ENCODE assay signal across 8 cellular contexts in genomic region chr10:102675887-102676616, GRCh38. TPM values are rescaled to one million over a fixed set of nuclear protein-coding genes. Genes with fewer than 3 reads are reported as not detected.
DNase-seq lines count a peak whose midpoint lies in the region; ATAC-seq and TF ChIP-seq lines count a peak whose summit lies in the region.

No MANE protein-coding gene starts in this region.

- POLR2A ChIA-PET in AG04450 (lab: Yijun Ruan, JAX): interaction anchor here (0.6 to 6.5 kb wide), 17 partner anchors 12 to 655 kb away, joined by 3 to 71 read pairs (median 4); partner anchors contain the start of genes ARL3, SFXN2, TRIM8 and WBP1L

- H3K9me3 ChIP-seq in AG04450 (ENCODE audit: control insufficient read depth, insufficient read depth, low read length) (no peaks in the 10 kb centered on the region), thoracic aorta (no peaks in the 10 kb centered on the region)

- peaks cover 5% of the 10 kb centered on the region for H3K36me3 ChIP-seq in thoracic aorta

- H3K4me3 ChIP-seq in AG04450 (ENCODE audit: low read depth, low read length): peak overlapping the region; percentile 45
- no peak overlapping the region for H3K4me3 ChIP-seq in thoracic aorta

- ATAC-seq in HG03460 (IDR thresholded peaks at IDR 0.05; ENCODE audit: unreplicated experiment): peak; percentile 42
- no peak for ATAC-seq in thoracic aorta (ENCODE audit: insufficient number of reproducible peaks, low FRiP score, low read depth)

- H3K27me3 ChIP-seq in AG04450 (ENCODE audit: control insufficient read depth, insufficient read depth, low read length) (no peaks in the 10 kb centered on the region), layer of hippocampus (ENCODE audit: control insufficient read depth, insufficient read depth, low read length) (no peaks in the 10 kb centered on the region), thoracic aorta (replicated peaks; ENCODE audit: insufficient read depth) (no peaks in the 10 kb centered on the region)

- peak; percentile 92 for DNase-seq in AG04450 (ENCODE audit: low read depth, low spot score)
- DNase-seq in amniotic epithelial cell (ENCODE audit: low read depth): peak; percentile 98
- DNase-seq in thoracic aorta (ENCODE audit: low spot score): no peak
- no peak for DNase-seq in inferior parietal cortex (ENCODE audit: extremely low spot score)
- DNase-seq in GM19238 (ENCODE audit: insufficient read length, low spot score): no peak
- DNase-seq in NCI-H2171 treated with DMSO at 0.1 percent for 48 hours (lab: John Stamatoyannopoulos, UW): no peak

- CTCF ChIA-PET in AG04450 (lab: Charles Lee): interaction anchor here (0.5 to 3.1 kb wide), 8 partner anchors 8 to 336 kb away, joined by 3 to 21 read pairs (median 4); partner anchors contain the start of genes ARL3, SFXN2 and TRIM8

- peaks cover 33 to 35% of the 10 kb centered on the region in 2 donors for H3K4me1 ChIP-seq in thoracic aorta (ENCODE audit: control insufficient read depth in 1 of 2, low read depth in 2 of 2)

- H3K27ac ChIP-seq in AG04450 (ENCODE audit: low read depth, low read length) (peak overlapping the region; percentile 91), layer of hippocampus (ENCODE audit: low read depth, low read length) (peak overlapping the region; percentile 80), thoracic aorta (peak overlapping the region; percentile 72 to 77)

- TF ChIP-seq CTCF in AG04450 (IDR thresholded peaks at IDR 0.05; ENCODE audit: low read depth, low read length) (no peak), thoracic aorta (IDR thresholded peaks at IDR 0.05) (no peak)

RNA-seq across cellular contexts. Expression of gene TRIM8, which starts 31.8 kb away (rescaled TPM):
- polyA plus RNA-seq in AG04450 (2011; rRNA removed): 66.8 and 80.9 TPM in 2 replicates
- polyA minus RNA-seq in AG04450 (2011; rRNA and poly(A)+ RNA removed): 52.9 and 60.1 TPM in 2 replicates
- 100 to 1,000 TPM; 154 to 192 TPM for total RNA-seq in thoracic aorta

RNA-seq across cellular contexts. Expression of gene ARL3, which starts 38.1 kb away (rescaled TPM):
- polyA plus RNA-seq in AG04450 (2011; rRNA removed): 16.5 and 19.2 TPM in 2 replicates
- 4.9 and 6.3 TPM in 2 replicates for polyA minus RNA-seq in AG04450 (2011; rRNA and poly(A)+ RNA removed)
- 1 to 10 TPM; 5.1 to 8.8 TPM for total RNA-seq in thoracic aorta

RNA-seq across cellular contexts. Expression of gene SFXN2, which starts 38.4 kb away (rescaled TPM):
- 6.5 and 7.2 TPM in 2 replicates for polyA plus RNA-seq in AG04450 (2011; rRNA removed)
- 11.3 and 13.1 TPM in 2 replicates for polyA minus RNA-seq in AG04450 (2011; rRNA and poly(A)+ RNA removed)
- total RNA-seq in thoracic aorta: 10 to 100 TPM in 1 of 2 donors, 1 to 10 TPM in 1; 1.6 to 18.3 TPM

Comparison
In these comparisons a context has a peak if more than half of its experiments do, and no peak if none do; other contexts are left out.
1. DNase-seq: peak in AG04450 (single experiment) and amniotic epithelial cell (single experiment); none in thoracic aorta (single experiment), inferior parietal cortex (single experiment), GM19238 (single experiment) and NCI-H2171 treated with DMSO at 0.1 percent for 48 hours (single experiment).
2. Peak in every context shown above with its lines, with median percentiles within 50 percentile points of each other: H3K27ac ChIP-seq.